Comparison of ENCODE assay signal across 20 cellular contexts in the genomic region with DNA sequence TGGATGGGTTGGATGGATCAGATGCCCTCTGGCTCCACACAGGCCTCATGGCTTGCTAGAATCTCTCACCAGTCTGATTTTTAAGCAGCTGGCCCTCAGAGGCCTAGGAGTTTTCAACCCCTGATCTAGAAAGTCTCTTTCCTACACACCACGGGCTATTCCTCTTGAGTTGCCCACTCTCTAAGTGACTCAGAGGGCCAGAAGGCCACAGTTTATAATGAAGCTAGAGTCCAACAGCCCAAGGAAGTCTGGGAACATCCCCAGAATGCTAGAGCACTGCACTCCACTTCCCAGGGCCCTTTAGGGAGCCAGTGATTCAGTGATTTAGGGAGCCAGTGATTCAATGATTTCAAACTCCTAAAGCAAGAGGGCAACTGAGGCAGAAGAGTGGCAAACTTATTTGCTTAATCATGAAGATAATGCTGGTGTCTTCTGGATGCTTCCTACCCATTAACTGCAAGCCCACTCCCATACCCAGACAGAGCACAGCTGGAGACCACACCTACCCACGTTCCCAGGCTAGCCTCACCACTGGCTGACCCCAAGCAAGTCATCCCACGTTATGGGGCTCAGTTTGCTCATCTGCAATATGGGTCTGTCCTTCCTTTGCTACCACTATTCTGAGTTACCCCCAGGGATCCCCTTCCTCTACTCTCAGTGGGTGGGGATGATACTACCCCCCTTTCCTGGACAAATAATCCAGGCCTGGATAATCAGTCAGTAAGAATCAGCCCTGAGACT. TPM values are rescaled to one million over a fixed set of nuclear protein-coding genes. Genes with fewer than 3 reads are reported as not detected.
DNase-seq lines count a peak whose midpoint lies in the region; ATAC-seq, FAIRE-seq and TF ChIP-seq lines count a peak whose summit lies in the region.
"Had no signal": no experiment of that assay in that cellular context is flagged by ENCODE, and none has a peak within 500 bp of the region (broad histone marks: within the 10 kb centered on the region; RNA-seq: fewer than 3 reads in every experiment).

No MANE protein-coding gene starts in this region.

- intact Hi-C loops in cardiac septum (cut with DNase I) (loop anchor here (5.0 kb wide), 1 partner anchor 38 kb away; no protein-coding TSS in a partner anchor), left ventricle myocardium superior (cut with micrococcal nuclease) (no loop called here), dorsolateral prefrontal cortex (cut with DNase I) (loop anchor here in 1 of 2 donors (5.0 kb wide), 1 partner anchor 53 kb away; no protein-coding TSS in a partner anchor), uterus (cut with DNase I; ENCODE audit: low total_unique reads) (no loop called here)

- TF ChIP-seq POLR2A in uterus (IDR thresholded peaks at IDR 0.05): no peak

- H3K27ac Mint-ChIP-seq in nephron progenitor cell: peak overlapping the region; percentile 45
- H3K27ac Mint-ChIP-seq: activated CD4-positive, alpha-beta T cell treated with anti-CD3 and anti-CD28 coated beads, Interleukin-2, amount 10 ng/mL, durations not matched to agents 7 days and 5 days; activated naive CD4-positive, alpha-beta T cell treated with anti-CD3 and anti-CD28 coated beads for 36 hours; dendritic cell treated with granulocyte-macrophage colony-stimulating factor and Interleukin-4, amounts not matched to agents 40 ng/mL and 50 ng/mL, for 4 days; immature natural killer cell; naive thymus-derived CD4-positive, alpha-beta T cell had no signal

- H3K36me3 Mint-ChIP-seq in nephron progenitor cell (ENCODE audit: low read depth): peaks cover 3% of the 10 kb centered on the region
- H3K36me3 Mint-ChIP-seq: immature natural killer cell; naive thymus-derived CD4-positive, alpha-beta T cell had no signal

- H3K4me1 ChIP-seq in uterus: no peaks in the 10 kb centered on the region

- FAIRE-seq in RCC 7860 (lab: Jason Lieb, UNC): no peak

- ATAC-seq in left ventricle myocardium superior (no peak), SK-N-SH treated with all-trans-retinoic acid at 6 μM for 48 hours (no peak)
- ATAC-seq: naive thymus-derived CD4-positive, alpha-beta T cell had no signal

- no peak overlapping the region for H3K4me3 Mint-ChIP-seq in nephron progenitor cell
- H3K4me3 Mint-ChIP-seq: activated CD4-positive, alpha-beta T cell treated with anti-CD3 and anti-CD28 coated beads, Interleukin-2, amount 10 ng/mL, durations not matched to agents 7 days and 5 days; activated naive CD4-positive, alpha-beta T cell treated with anti-CD3 and anti-CD28 coated beads for 36 hours; dendritic cell treated with granulocyte-macrophage colony-stimulating factor and Interleukin-4, amounts not matched to agents 40 ng/mL and 50 ng/mL, for 4 days; immature natural killer cell; naive thymus-derived CD4-positive, alpha-beta T cell had no signal

- no peak for TF ChIP-seq CTCF in dorsolateral prefrontal cortex (IDR thresholded peaks at IDR 0.05 in 54 of 56, conservative IDR thresholded peaks at IDR 0.05 in 2 of 56; ENCODE audit: low read depth in 1 of 56, partially characterized antibody in 56 of 56)
- no peak for TF ChIP-seq CTCF in nephron progenitor cell (IDR thresholded peaks at IDR 0.05)
- TF ChIP-seq CTCF in uterus (IDR thresholded peaks at IDR 0.05): no peak
- TF ChIP-seq CTCF in GM20000 (IDR thresholded peaks at IDR 0.05; ENCODE audit: extremely low read depth, missing control alignments): no peak

- no peaks in the 10 kb centered on the region for H3K36me3 ChIP-seq in uterus

- peak; percentile 54 for DNase-seq in cardiac septum (ENCODE audit: low spot score)
- DNase-seq in left ventricle myocardium superior: no peak
- peak in 1 of 10 donors; percentile 14 for DNase-seq in dorsolateral prefrontal cortex
- DNase-seq in nephron progenitor cell: no peak
- DNase-seq in uterus: no peak
- DNase-seq in GM20000 (ENCODE audit: low spot score): no peak
- DNase-seq in RCC 7860 (ENCODE audit: low spot score): no peak
- DNase-seq: activated CD4-positive, alpha-beta T cell treated with anti-CD3 and anti-CD28 coated beads, Interleukin-2, amount 10 ng/mL, durations not matched to agents 7 days and 5 days; activated naive CD4-positive, alpha-beta T cell treated with anti-CD3 and anti-CD28 coated beads for 36 hours; glutamatergic neuron; immature natural killer cell; mammary epithelial cell; MV-4-11; naive thymus-derived CD4-positive, alpha-beta T cell; NCI-H2029; NCI-H446 treated with DMSO at 0.1 percent for 48 hours; SW 1271 had no signal

- peaks cover 18% of the 10 kb centered on the region for H3K27me3 Mint-ChIP-seq in nephron progenitor cell (ENCODE audit: low read depth, poor library complexity)
- H3K27me3 Mint-ChIP-seq: dendritic cell treated with granulocyte-macrophage colony-stimulating factor and Interleukin-4, amounts not matched to agents 40 ng/mL and 50 ng/mL, for 4 days had no signal

- no peak overlapping the region for H3K4me3 ChIP-seq in dorsolateral prefrontal cortex
- no peak overlapping the region for H3K4me3 ChIP-seq in uterus

- peaks cover 69% of the 10 kb centered on the region for H3K4me1 Mint-ChIP-seq in nephron progenitor cell
- H3K4me1 Mint-ChIP-seq: immature natural killer cell had no signal

- peak overlapping the region in 53 of 59 donors; percentile 15 to 92 (median 79) for H3K27ac ChIP-seq in dorsolateral prefrontal cortex
- H3K27ac ChIP-seq in uterus: peak overlapping the region; percentile 8 to 44
- H3K27ac ChIP-seq: C4-2B had no signal

- no peaks in the 10 kb centered on the region for H3K9me3 ChIP-seq in uterus

- H3K27me3 ChIP-seq in dorsolateral prefrontal cortex (no peaks in the 10 kb centered on the region), uterus (no peaks in the 10 kb centered on the region)

- peaks cover 3% of the 10 kb centered on the region for H3K9me3 Mint-ChIP-seq in nephron progenitor cell
- H3K9me3 Mint-ChIP-seq: activated CD4-positive, alpha-beta T cell treated with anti-CD3 and anti-CD28 coated beads, Interleukin-2, amount 10 ng/mL, durations not matched to agents 7 days and 5 days; activated naive CD4-positive, alpha-beta T cell treated with anti-CD3 and anti-CD28 coated beads for 36 hours; dendritic cell treated with granulocyte-macrophage colony-stimulating factor and Interleukin-4, amounts not matched to agents 40 ng/mL and 50 ng/mL, for 4 days; immature natural killer cell had no signal

TF ChIP-seq in SK-N-SH treated with all-trans-retinoic acid at 6 μM for 48 hours, 23 proteins besides CTCF, POLR2A, EP300 and RAD21:
- no peak for TF ChIP-seq ESRRG (CRISPR knock-in tag; IDR thresholded peaks at IDR 0.05)
- TF ChIP-seq SNAI2 (CRISPR knock-in tag; IDR thresholded peaks at IDR 0.05): no peak
- no peak for TF ChIP-seq ZNF565 (CRISPR knock-in tag; conservative IDR thresholded peaks at IDR 0.05; ENCODE audit: low read depth)
TF ChIP-seq in SK-N-SH treated with all-trans-retinoic acid at 6 μM for 48 hours: peak in this region for 0.

RNA-seq across cellular contexts. Expression of gene ABTB1, which starts 36.7 kb away (rescaled TPM):
- 25.5 TPM for total RNA-seq in cardiac septum
- 34.2 TPM for total RNA-seq in left ventricle myocardium superior
- 100 to 1,000 TPM in 24 of 120 experiments, 10 to 100 TPM in 96; 63.6 to 129 (median 87.7) TPM for total RNA-seq in dorsolateral prefrontal cortex
- total RNA-seq in uterus: 10 to 100 TPM; 14.4 to 42.8 (median 28.8) TPM
